ENCODE assay signal across 8 cellular contexts in the genomic region with DNA sequence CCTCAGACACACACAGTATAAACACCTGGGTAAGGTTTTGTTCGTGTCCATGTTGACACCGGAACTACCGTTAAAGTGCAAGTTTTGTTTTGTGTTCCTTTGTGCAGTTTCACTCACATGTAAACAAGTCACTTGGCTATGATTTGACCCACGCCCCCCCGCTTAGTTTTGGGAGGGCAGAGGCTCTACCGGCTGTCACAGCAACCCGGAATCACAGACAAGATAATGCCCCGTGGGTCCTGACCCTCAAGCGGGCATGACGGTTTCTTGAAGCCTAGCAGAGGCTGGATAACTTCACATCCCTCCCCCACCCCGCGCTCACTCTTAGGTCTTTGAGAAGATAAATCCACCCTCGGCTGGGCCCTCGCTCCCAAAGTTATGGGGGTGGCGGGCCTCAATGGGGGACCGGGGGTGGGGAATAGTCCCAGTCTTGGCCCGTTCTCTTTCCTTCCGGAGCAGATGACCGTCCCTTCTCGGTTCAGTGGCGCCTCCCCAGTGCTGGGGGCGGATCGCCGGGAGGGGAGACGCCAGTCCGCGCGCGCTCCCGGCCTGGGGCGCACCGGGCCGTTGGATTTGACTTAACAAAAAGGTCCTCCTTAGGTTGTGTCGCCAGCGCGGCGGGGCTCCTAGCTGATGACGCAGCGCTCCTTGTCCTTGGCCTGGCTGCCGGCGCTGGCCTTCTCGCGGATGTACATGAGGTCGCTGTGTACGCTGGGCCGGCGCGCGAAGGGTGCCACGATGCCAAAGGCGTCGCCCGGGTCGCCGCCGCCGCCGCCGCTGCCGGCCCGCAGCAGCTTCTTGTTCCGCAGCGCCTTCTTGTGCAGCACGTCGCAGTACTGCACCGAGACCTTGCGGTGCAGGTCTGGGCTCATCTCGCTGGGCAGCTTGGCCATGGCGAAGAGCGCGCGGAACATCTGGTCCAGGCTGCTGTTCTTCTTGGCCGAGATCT. TPM values are rescaled to one million over a fixed set of nuclear protein-coding genes. Genes with fewer than 3 reads are reported as not detected.
DNase-seq lines count a peak whose midpoint lies in the region; ATAC-seq, FAIRE-seq and TF ChIP-seq lines count a peak whose summit lies in the region.

No MANE protein-coding gene starts in this region.

- no peak for FAIRE-seq in astrocyte (lab: Jason Lieb, UNC)

- no peaks in the 10 kb centered on the region for H3K9me2 ChIP-seq in hepatocyte (replicated peaks; ENCODE audit: insufficient read depth)

- intact Hi-C loops in sciatic nerve (cut with DNase I) = loop anchor here (5.0 to 10.0 kb wide), 2 partner anchors 137 to 150 kb away; no protein-coding TSS in a partner anchor

- H3K4me3 Mint-ChIP-seq in astrocyte (ENCODE audit: unreplicated experiment) = peak overlapping the region; percentile 82

- peak overlapping the region; percentile 90 for H3K27ac Mint-ChIP-seq in astrocyte (ENCODE audit: unreplicated experiment)

- ATAC-seq in sciatic nerve = peak; percentile 26
- no peak for ATAC-seq in GM18502 (IDR thresholded peaks at IDR 0.05; ENCODE audit: poor library complexity, unreplicated experiment)
- no peak for ATAC-seq in HG02678 (IDR thresholded peaks at IDR 0.05; ENCODE audit: unreplicated experiment)

- H2AFZ ChIP-seq in astrocyte (ENCODE audit: low read depth, low read length) (peak overlapping the region; percentile 76), hepatocyte (no peak overlapping the region)

- no peak for TF ChIP-seq CTCF in astrocyte (IDR thresholded peaks at IDR 0.05; ENCODE audit: insufficient read depth, low read depth, low read length)
- TF ChIP-seq CTCF in hepatocyte (IDR thresholded peaks at IDR 0.05; ENCODE audit: poor library complexity) = peak; percentile 5

- H3K9me3 ChIP-seq in HUES48 (ENCODE audit: control insufficient read depth, insufficient read depth, low read length) (no peaks in the 10 kb centered on the region), astrocyte (ENCODE audit: insufficient read depth, low read depth, low read length) (no peaks in the 10 kb centered on the region), hepatocyte (ENCODE audit: low read depth) (no peaks in the 10 kb centered on the region)

- DNase-seq in ACHN (peak; percentile 8), astrocyte (ENCODE audit: low read depth) (peak; percentile 10), hepatocyte (ENCODE audit: low spot score) (peak; percentile 60), sciatic nerve (ENCODE audit: low spot score) (peak; percentile 67), NCI-H1694 (lab: John Stamatoyannopoulos, UW) (no peak)

- H3K4me3 ChIP-seq in HUES48 (ENCODE audit: low read depth, low read length) = peak overlapping the region; percentile 74
- H3K4me3 ChIP-seq in astrocyte (ENCODE audit: insufficient read depth, low read depth, low read length) = peak overlapping the region; percentile 39
- peak overlapping the region; percentile 70 for H3K4me3 ChIP-seq in hepatocyte

- H3K79me2 ChIP-seq in astrocyte (ENCODE audit: insufficient read depth, low read length) (no peaks in the 10 kb centered on the region), hepatocyte (no peaks in the 10 kb centered on the region)

- peaks cover 39% of the 10 kb centered on the region for H4K20me1 ChIP-seq in astrocyte (ENCODE audit: insufficient read depth, low read length)
- H4K20me1 ChIP-seq in hepatocyte (ENCODE audit: insufficient read depth, poor library complexity, severe bottlenecking) = no peaks in the 10 kb centered on the region

- H3K27me3 ChIP-seq in HUES48 (ENCODE audit: control insufficient read depth, insufficient read depth, low read length) = peaks cover 24% of the 10 kb centered on the region
- H3K27me3 ChIP-seq in astrocyte (ENCODE audit: insufficient read depth, low read length) = peaks cover 3% of the 10 kb centered on the region
- peaks cover 9% of the 10 kb centered on the region for H3K27me3 ChIP-seq in hepatocyte

- in situ Hi-C loops in ACHN (cut with HindIII; ENCODE audit: low pct_ligation_motif_present, low pct_unique_long_range_greater_than_20kb, low sequenced_read_pairs) = no loop called here

- H3K9me3 Mint-ChIP-seq in astrocyte (ENCODE audit: unreplicated experiment) = no peaks in the 10 kb centered on the region

- H3K9ac ChIP-seq in HUES48 (ENCODE audit: low read depth, low read length) = no peak overlapping the region; the same call in 1 of the 2 replicates
- H3K9ac ChIP-seq in astrocyte (ENCODE audit: low read length) = peak overlapping the region; percentile 31

- peaks cover 25% of the 10 kb centered on the region for H3K27me3 Mint-ChIP-seq in astrocyte (ENCODE audit: low read depth, unreplicated experiment)

- 7% methylated on average over 69 of the region's 73 CpGs for WGBS in hepatocyte (ENCODE audit: low lambda C conversion rate, missing lambda C conversion rate)

- peaks cover 28% of the 10 kb centered on the region for H3K36me3 ChIP-seq in HUES48 (ENCODE audit: control insufficient read depth, insufficient read depth, low read length)
- H3K36me3 ChIP-seq in astrocyte (ENCODE audit: insufficient read depth, low read length) = peaks cover 4% of the 10 kb centered on the region
- H3K36me3 ChIP-seq in hepatocyte (replicated peaks; ENCODE audit: insufficient read depth, low read depth) = no peaks in the 10 kb centered on the region

- H3K4me1 ChIP-seq in HUES48 (ENCODE audit: control insufficient read depth, insufficient read depth, low read length) (peaks cover 36% of the 10 kb centered on the region), astrocyte (ENCODE audit: insufficient read depth, low read length) (peaks cover 19% of the 10 kb centered on the region), hepatocyte (ENCODE audit: insufficient read depth) (peaks cover 21% of the 10 kb centered on the region)

- peaks cover 6% of the 10 kb centered on the region for H3K36me3 Mint-ChIP-seq in astrocyte (ENCODE audit: low read depth, unreplicated experiment)

- peak overlapping the region; percentile 6 for H3K27ac ChIP-seq in HUES48 (ENCODE audit: low read depth, low read length)
- no peak overlapping the region for H3K27ac ChIP-seq in astrocyte (ENCODE audit: low read depth, low read length)
- peak overlapping the region; percentile 25 for H3K27ac ChIP-seq in hepatocyte

- H3K4me1 Mint-ChIP-seq in astrocyte (ENCODE audit: low read depth, unreplicated experiment) = peaks cover 3% of the 10 kb centered on the region

- H3K4me2 ChIP-seq in astrocyte (ENCODE audit: low read length) (peak overlapping the region; percentile 99), hepatocyte (peak overlapping the region; percentile 99)

RNA-seq across cellular contexts. Expression of a gene that starts 1.4 kb away (rescaled TPM):
- 0.48 and 0.77 TPM in 2 replicates for total RNA-seq in astrocyte
- 23.5 and 24.0 TPM in 2 replicates for total RNA-seq in hepatocyte
- polyA plus RNA-seq in hepatocyte = 44.8 and 46.9 TPM in 2 replicates
- total RNA-seq in sciatic nerve = 58.6 TPM

RNA-seq across cellular contexts. Expression of a gene that starts 18.0 kb away (rescaled TPM):
- total RNA-seq in astrocyte (7.7 and 9.4 TPM in 2 replicates), hepatocyte (17.3 and 19.7 TPM in 2 replicates), sciatic nerve (13.7 TPM)
- polyA plus RNA-seq in hepatocyte = 17.1 and 21.1 TPM in 2 replicates

Comparison
In these comparisons a context has a peak if more than half of its experiments do, and no peak if none do; other contexts are left out.
1. RNA of a gene that starts 1.4 kb away (total RNA-seq): 58.6 TPM in sciatic nerve (single experiment) and 23.5 to 24.0 TPM in hepatocyte; 0.48 to 0.77 TPM in astrocyte; every median in the first group is over 10 times any median in the second.
2. Peak in every context shown above with its lines, with median percentiles within 50 percentile points of each other: H3K4me3 ChIP-seq.